Comparison of ENCODE assay signal across 30 cellular contexts in genomic region chr17:56821847-56822534, GRCh38. TPM values are rescaled to one million over a fixed set of nuclear protein-coding genes. Genes with fewer than 3 reads are reported as not detected.
DNase-seq lines count a peak whose midpoint lies in the region; ATAC-seq, FAIRE-seq and TF ChIP-seq lines count a peak whose summit lies in the region.
"Had no signal": no experiment of that assay in that cellular context is flagged by ENCODE, and none has a peak within 500 bp of the region (broad histone marks: within the 10 kb centered on the region; RNA-seq: fewer than 3 reads in every experiment).

No MANE protein-coding gene starts in this region.

- no peak overlapping the region for H3K9ac ChIP-seq in HepG2 (ENCODE audit: insufficient read depth, low read depth, low read length)
- H3K9ac ChIP-seq in mesenchymal stem cell (ENCODE audit: low read length): no peak overlapping the region

- H3K79me2 ChIP-seq in HepG2 (ENCODE audit: insufficient read depth, low read length): no peaks in the 10 kb centered on the region

- no peak overlapping the region for H3K18ac ChIP-seq in mesenchymal stem cell (ENCODE audit: low read depth in 1 of 2, low read length in 2 of 2)

- 44% methylated on average over 3 of the region's 3 CpGs for WGBS in HepG2 (ENCODE audit: low lambda C conversion rate)
- WGBS in right lobe of liver (ENCODE audit: insufficient coverage, low coverage, low lambda C conversion rate, missing lambda C conversion rate): 92% methylated on average over 3 of the region's 3 CpGs
- 70% methylated on average over 1 of the region's 3 CpGs for WGBS in mesenchymal stem cell

- no peak overlapping the region for H3K4ac ChIP-seq in mesenchymal stem cell (ENCODE audit: low read depth in 1 of 2, low read length in 2 of 2)

- no peak for FAIRE-seq in HepG2 (lab: Jason Lieb, UNC)
- FAIRE-seq: A549 had no signal

- H4K8ac ChIP-seq in mesenchymal stem cell (ENCODE audit: low read length): no peak overlapping the region

- TF ChIP-seq RAD21 in HepG2 (CRISPR knock-in tag; IDR thresholded peaks at IDR 0.05): no peak

- POLR2A ChIA-PET in HepG2 (lab: Yijun Ruan, JAX): no interaction called here

- no peak overlapping the region for H2BK5ac ChIP-seq in mesenchymal stem cell (ENCODE audit: low read depth, low read length, poor library complexity, severe bottlenecking)

- H3K27me3 ChIP-seq in HepG2 (ENCODE audit: control insufficient read depth in 1 of 2, insufficient read depth in 2 of 2, low read length in 2 of 2) (peaks cover 0 to 6% of the 10 kb centered on the region in 2 experiments; a peak in 2 of 5 replicates), right lobe of liver (no peaks in the 10 kb centered on the region), gastrocnemius medialis (no peaks in the 10 kb centered on the region), mesenchymal stem cell (ENCODE audit: control insufficient read depth in 1 of 2, insufficient read depth in 1 of 2, low read length in 2 of 2) (no peaks in the 10 kb centered on the region)

- H4K20me1 ChIP-seq in HepG2 (ENCODE audit: insufficient read depth, low read length): no peaks in the 10 kb centered on the region

- no peaks in the 10 kb centered on the region for H3K9me3 Mint-ChIP-seq in activated CD4-positive, alpha-beta T cell treated with anti-CD3 and anti-CD28 coated beads, Interleukin-2, amount 10 ng/mL, durations not matched to agents 24 days and 14 days
- H3K9me3 Mint-ChIP-seq: activated B cell treated with CpG ODN at 0.5 μM for 24 hours; central memory CD8-positive, alpha-beta T cell; HFFc6; natural killer cell; type B pancreatic cell had no signal

- no peak for ATAC-seq in HepG2
- no peak for ATAC-seq in right lobe of liver
- ATAC-seq in gastrocnemius medialis: no peak
- ATAC-seq: A549; activated CD8-positive, alpha-beta T cell treated with anti-CD3 and anti-CD28 coated beads, Interleukin-2, amount 10 ng/mL, durations not matched to agents 7 days and 5 days; mucosa of descending colon; natural killer cell had no signal

- H4K91ac ChIP-seq in mesenchymal stem cell (ENCODE audit: low read length): no peak overlapping the region

- no peaks in the 10 kb centered on the region for H3K9me3 ChIP-seq in HepG2 (ENCODE audit: low read length)
- H3K9me3 ChIP-seq in right lobe of liver: no peaks in the 10 kb centered on the region
- H3K9me3 ChIP-seq in gastrocnemius medialis: no peaks in the 10 kb centered on the region
- H3K9me3 ChIP-seq in mesenchymal stem cell (ENCODE audit: control insufficient read depth, low read length): no peaks in the 10 kb centered on the region
- H3K9me3 ChIP-seq: A549, mucosa of descending colon, prostate gland had no signal

- TF ChIP-seq EP300 in HepG2 (IDR thresholded peaks at IDR 0.05; ENCODE audit: low read depth in 2 of 2, low read length in 2 of 2) (no peak), HepG2 (CRISPR knock-in tag; IDR thresholded peaks at IDR 0.05; ENCODE audit: borderline replicate concordance) (no peak)

- H3K4me3 ChIP-seq in HepG2 (replicated peaks in 1 of 3; ENCODE audit: insufficient read depth in 1 of 3, low read depth in 2 of 3, low read length in 3 of 3) (no peak overlapping the region), right lobe of liver (no peak overlapping the region), gastrocnemius medialis (no peak overlapping the region), mesenchymal stem cell (ENCODE audit: insufficient read depth in 1 of 2, low read depth in 1 of 2, low read length in 2 of 2) (no peak overlapping the region)
- H3K4me3 ChIP-seq: A549, mucosa of descending colon, prostate gland, SK-N-MC had no signal

- no peaks in the 10 kb centered on the region for H3K27me3 Mint-ChIP-seq in activated CD4-positive, alpha-beta T cell treated with anti-CD3 and anti-CD28 coated beads, Interleukin-2, amount 10 ng/mL, durations not matched to agents 24 days and 14 days
- H3K27me3 Mint-ChIP-seq: activated B cell treated with CpG ODN at 0.5 μM for 24 hours; central memory CD8-positive, alpha-beta T cell had no signal

- H3K36me3 ChIP-seq in HepG2 (replicated peaks in 1 of 2; ENCODE audit: control insufficient read depth in 1 of 2, insufficient read depth in 2 of 2, low read length in 2 of 2): no peaks in the 10 kb centered on the region
- H3K36me3 ChIP-seq in right lobe of liver: no peaks in the 10 kb centered on the region
- H3K36me3 ChIP-seq in gastrocnemius medialis: no peaks in the 10 kb centered on the region
- peaks cover 0 to 4% of the 10 kb centered on the region in 2 experiments for H3K36me3 ChIP-seq in mesenchymal stem cell (ENCODE audit: control insufficient read depth in 1 of 2, insufficient read depth in 2 of 2, low read depth in 1 of 2, low read length in 2 of 2)
- H3K36me3 ChIP-seq: prostate gland had no signal

- DNase-seq in activated CD4-positive, alpha-beta T cell treated with anti-CD3 and anti-CD28 coated beads, Interleukin-2, amount 10 ng/mL, durations not matched to agents 24 days and 14 days: peak; percentile 50
- no peak for DNase-seq in activated CD4-positive, alpha-beta T cell treated with anti-CD3 and anti-CD28 coated beads for 1 hour
- DNase-seq in HepG2 (ENCODE audit: low spot score) (no peak), right lobe of liver (no peak), germinal center (ENCODE audit: low spot score) (peak; percentile 28), gastrocnemius medialis (no peak), DMS114 treated with DMSO at 0.1 percent for 48 hours (lab: John Stamatoyannopoulos, UW; ENCODE audit: unreplicated experiment) (no peak), mesenchymal stem cell (no peak)
- DNase-seq: activated B cell treated with CpG ODN at 0.5 μM for 24 hours; activated CD8-positive, alpha-beta T cell treated with anti-CD3 and anti-CD28 coated beads, Interleukin-2, amount 10 ng/mL, durations not matched to agents 7 days and 5 days; activated gamma-delta T cell treated with Interleukin-2 at 50 U/mL for 16 hours; Calu3; DND-41; GOT3; HFFc6; KG1; MM.1S; mucosa of descending colon; natural killer cell; NCI-H1105 treated with DMSO at 0.1 percent for 48 hours; NCI-H187 treated with DMSO at 0.1 percent for 48 hours; NCI-H2171; NCI-H82; nucleus accumbens; stimulated activated CD4-positive, alpha-beta T cell treated with anti-CD3 and anti-CD28 coated beads, Interleukin-4, amount 100 ng/mL, for 4 hours had no signal

- peaks cover 9% of the 10 kb centered on the region for H3K4me1 Mint-ChIP-seq in activated CD4-positive, alpha-beta T cell treated with anti-CD3 and anti-CD28 coated beads, Interleukin-2, amount 10 ng/mL, durations not matched to agents 24 days and 14 days
- H3K4me1 Mint-ChIP-seq: central memory CD8-positive, alpha-beta T cell had no signal

- H3K4me1 ChIP-seq in HepG2 (ENCODE audit: insufficient read depth, low read length): peaks cover 27% of the 10 kb centered on the region
- peaks cover 0 to 51% (median 27%) of the 10 kb centered on the region in 4 donors for H3K4me1 ChIP-seq in right lobe of liver
- no peaks in the 10 kb centered on the region for H3K4me1 ChIP-seq in gastrocnemius medialis
- H3K4me1 ChIP-seq in mesenchymal stem cell (ENCODE audit: control insufficient read depth, insufficient read depth, low read depth, low read length): peaks cover 9% of the 10 kb centered on the region
- H3K4me1 ChIP-seq: prostate gland had no signal

- TF ChIP-seq POLR2A in HepG2 (IDR thresholded peaks at IDR 0.05; ENCODE audit: insufficient read depth in 1 of 2, low read depth in 2 of 2, low read length in 2 of 2) (no peak), right lobe of liver (IDR thresholded peaks at IDR 0.05) (no peak), gastrocnemius medialis (IDR thresholded peaks at IDR 0.05) (no peak)

- H2BK120ac ChIP-seq in mesenchymal stem cell (ENCODE audit: low read depth, low read length): no peak overlapping the region

- H3K23ac ChIP-seq in mesenchymal stem cell (ENCODE audit: low read length in 2 of 2): no peak overlapping the region

- no TSS peak for BruUV-seq in HepG2 (replicated peaks; lab: Mats Ljungman, UMichigan)

- no peak overlapping the region for H2AK5ac ChIP-seq in mesenchymal stem cell (ENCODE audit: low read length, severe bottlenecking)

- TF ChIP-seq CTCF in HepG2 (CRISPR knock-in tag; IDR thresholded peaks at IDR 0.05): no peak
- no peak for TF ChIP-seq CTCF in right lobe of liver (IDR thresholded peaks at IDR 0.05)
- no peak for TF ChIP-seq CTCF in gastrocnemius medialis (IDR thresholded peaks at IDR 0.05 in 4 of 5, conservative IDR thresholded peaks at IDR 0.05 in 1 of 5)

- H3K27ac Mint-ChIP-seq in activated CD4-positive, alpha-beta T cell treated with anti-CD3 and anti-CD28 coated beads, Interleukin-2, amount 10 ng/mL, durations not matched to agents 24 days and 14 days: no peak overlapping the region
- H3K27ac Mint-ChIP-seq: activated B cell treated with CpG ODN at 0.5 μM for 24 hours; activated CD8-positive, alpha-beta T cell treated with anti-CD3 and anti-CD28 coated beads, Interleukin-2, amount 10 ng/mL, durations not matched to agents 7 days and 5 days; HFFc6; natural killer cell; type B pancreatic cell had no signal

- no peak overlapping the region for H3K4me3 Mint-ChIP-seq in activated CD4-positive, alpha-beta T cell treated with anti-CD3 and anti-CD28 coated beads, Interleukin-2, amount 10 ng/mL, durations not matched to agents 24 days and 14 days
- H3K4me3 Mint-ChIP-seq: activated B cell treated with CpG ODN at 0.5 μM for 24 hours; activated CD8-positive, alpha-beta T cell treated with anti-CD3 and anti-CD28 coated beads, Interleukin-2, amount 10 ng/mL, durations not matched to agents 7 days and 5 days; central memory CD8-positive, alpha-beta T cell; HFFc6; natural killer cell; type B pancreatic cell had no signal

- in situ Hi-C loops in HepG2 (cut with HindIII; ENCODE audit: extremely low pct_ligation_motif_present, low pct_unique_long_range_greater_than_20kb): no loop called here
- in situ Hi-C loops in gastrocnemius medialis (cut with MboI; ENCODE audit: low sequenced_read_pairs in 4 of 4): no loop called here

- peaks cover 2% of the 10 kb centered on the region for H3K36me3 Mint-ChIP-seq in activated CD4-positive, alpha-beta T cell treated with anti-CD3 and anti-CD28 coated beads, Interleukin-2, amount 10 ng/mL, durations not matched to agents 24 days and 14 days (ENCODE audit: low read depth)
- H3K36me3 Mint-ChIP-seq: type B pancreatic cell had no signal

- intact Hi-C loops in activated CD4-positive, alpha-beta T cell treated with anti-CD3 and anti-CD28 coated beads, Interleukin-2, amount 10 ng/mL, durations not matched to agents 24 days and 14 days (cut with micrococcal nuclease): no loop called here
- intact Hi-C loops in HepG2 (cut with micrococcal nuclease; ENCODE audit: unreplicated experiment): no loop called here
- intact Hi-C loops in right lobe of liver (cut with DNase I): no loop called here
- intact Hi-C loops in gastrocnemius medialis (cut with DNase I; ENCODE audit: low total_unique reads): no loop called here

- no peak overlapping the region for H2BK15ac ChIP-seq in mesenchymal stem cell (ENCODE audit: low read depth, poor library complexity, severe bottlenecking)

- H2AFZ ChIP-seq in HepG2 (ENCODE audit: low read length): no peak overlapping the region
- H2AFZ ChIP-seq in mesenchymal stem cell (ENCODE audit: low read depth, low read length): no peak overlapping the region

- no peak overlapping the region for H2BK12ac ChIP-seq in mesenchymal stem cell (ENCODE audit: low read length in 2 of 2)

- H3K4me2 ChIP-seq in HepG2 (ENCODE audit: low read depth, low read length): no peak overlapping the region
- no peak overlapping the region for H3K4me2 ChIP-seq in mesenchymal stem cell (ENCODE audit: low read length, poor library complexity, severe bottlenecking)
- H3K4me2 ChIP-seq: A549 had no signal

- CTCF ChIA-PET in HepG2 (lab: Yijun Ruan, JAX; ENCODE audit: low intra/inter-chr PET ratio, low total read pairs): no interaction called here

- peaks cover 7% of the 10 kb centered on the region for H3K79me1 ChIP-seq in mesenchymal stem cell (replicated peaks; ENCODE audit: low read length, poor library complexity, severe bottlenecking)

- H3K27ac ChIP-seq in HepG2 (ENCODE audit: extremely low read length, insufficient read depth, low read length): no peak overlapping the region
- H3K27ac ChIP-seq in right lobe of liver: peak overlapping the region in 1 of 3 donors; percentile 56
- peak overlapping the region in 2 of 4 donors; percentile 6 to 38 for H3K27ac ChIP-seq in gastrocnemius medialis
- H3K27ac ChIP-seq in mesenchymal stem cell (ENCODE audit: low read length, poor library complexity, severe bottlenecking): no peak overlapping the region
- H3K27ac ChIP-seq: A549, prostate gland, SK-N-MC had no signal

- H3K14ac ChIP-seq in mesenchymal stem cell (ENCODE audit: low read length in 2 of 2): no peak overlapping the region

RNA-seq across cellular contexts. Expression of gene C17orf67, which starts 11.7 kb away (rescaled TPM):
- total RNA-seq in activated CD4-positive, alpha-beta T cell treated with anti-CD3 and anti-CD28 coated beads, Interleukin-2, amount 10 ng/mL, durations not matched to agents 24 days and 14 days: 3.7 and 4.4 TPM in 2 replicates
- total RNA-seq in HepG2 (2016; rRNA removed; fragmentation: Illumina TruSeq; extraction: Trizol): 0.62 and 0.86 TPM in 2 replicates
- 0.62 and 0.71 TPM in 2 replicates for total RNA-seq in HepG2 (2016; cell fraction: cytosol; rRNA removed; fragmentation: Illumina TruSeq; extraction: Trizol; ENCODE audit: low read depth)
- total RNA-seq in HepG2 (2016; cell fraction: insoluble cytoplasmic fraction; rRNA removed; fragmentation: Illumina TruSeq; extraction: Trizol): 0.86 and 1.00 TPM in 2 replicates
- total RNA-seq in HepG2 (2016; cell fraction: membrane; rRNA removed; fragmentation: Illumina TruSeq; extraction: Trizol): 1.1 and 1.2 TPM in 2 replicates
- total RNA-seq in HepG2 (2016; cell fraction: nucleus; rRNA removed; fragmentation: Illumina TruSeq; extraction: Trizol): 0.47 and 0.68 TPM in 2 replicates
- 0.35 and 0.41 TPM in 2 replicates for polyA plus RNA-seq in HepG2 (2011; rRNA removed)
- polyA plus RNA-seq in HepG2 (2011; cell fraction: cytosol; rRNA removed): 0.13 and 0.24 TPM in 2 replicates
- polyA plus RNA-seq in HepG2 (2011; cell fraction: nucleus; rRNA removed): 0.37 and 0.81 TPM in 2 replicates
- 0.44 and 0.50 TPM in 2 replicates for polyA plus RNA-seq in HepG2 (2012)
- polyA plus RNA-seq in HepG2 (2016; cell fraction: cytosol; fragmentation: Illumina TruSeq; extraction: Trizol; ENCODE audit: low read depth): 0.77 and 0.84 TPM in 2 replicates
- polyA plus RNA-seq in HepG2 (2016; cell fraction: insoluble cytoplasmic fraction; fragmentation: Illumina TruSeq; extraction: Trizol; ENCODE audit: low read depth): 0.55 and 0.73 TPM in 2 replicates
- 0.72 and 1.00 TPM in 2 replicates for polyA plus RNA-seq in HepG2 (2016; cell fraction: membrane; fragmentation: Illumina TruSeq; extraction: Trizol; ENCODE audit: low read depth)
- 0.29 and 0.92 TPM in 2 replicates for polyA plus RNA-seq in HepG2 (2016; cell fraction: nucleus; fragmentation: Illumina TruSeq; extraction: Trizol; ENCODE audit: insufficient read depth, low read depth)
- 0.06 and 3.9 TPM in 2 replicates for polyA minus RNA-seq in HepG2 (2011; rRNA and poly(A)+ RNA removed; ENCODE audit: low replicate concordance)
- polyA minus RNA-seq in HepG2 (2011; cell fraction: cytosol; rRNA and poly(A)+ RNA removed): 0.40 and 0.53 TPM in 2 replicates
- polyA minus RNA-seq in HepG2 (2011; cell fraction: nucleus; rRNA and poly(A)+ RNA removed): not detected in 2 replicates
- 1 to 10 TPM in 1 of 6 experiments, under 1 TPM in 5; 0.31 to 1.1 (median 0.78) TPM for total RNA-seq in right lobe of liver
- total RNA-seq in gastrocnemius medialis: under 1 TPM in 1 of 4 donors, not detected in 3; 0.16 TPM
- polyA plus RNA-seq in mesenchymal stem cell (2013, experiment 1 of 2): 1.4 TPM
- polyA plus RNA-seq in mesenchymal stem cell (2013, experiment 2 of 2): 1.3 TPM

RNA-seq across cellular contexts. Expression of gene DGKE, which starts 12.0 kb away (rescaled TPM):
- total RNA-seq in activated CD4-positive, alpha-beta T cell treated with anti-CD3 and anti-CD28 coated beads, Interleukin-2, amount 10 ng/mL, durations not matched to agents 24 days and 14 days: 33.0 and 33.6 TPM in 2 replicates
- total RNA-seq in HepG2 (2016; rRNA removed; fragmentation: Illumina TruSeq; extraction: Trizol) (3.2 and 5.3 TPM in 2 replicates), right lobe of liver (10 to 100 TPM in 1 of 6 experiments, 1 to 10 TPM in 5; 2.2 to 10.4 (median 3.4) TPM), gastrocnemius medialis (1 to 10 TPM in 3 of 4 donors, under 1 TPM in 1; 0.53 to 3.0 (median 1.6) TPM)
- 4.6 and 5.3 TPM in 2 replicates for total RNA-seq in HepG2 (2016; cell fraction: cytosol; rRNA removed; fragmentation: Illumina TruSeq; extraction: Trizol; ENCODE audit: low read depth)
- total RNA-seq in HepG2 (2016; cell fraction: insoluble cytoplasmic fraction; rRNA removed; fragmentation: Illumina TruSeq; extraction: Trizol): 2.3 and 6.0 TPM in 2 replicates
- 2.1 and 2.6 TPM in 2 replicates for total RNA-seq in HepG2 (2016; cell fraction: membrane; rRNA removed; fragmentation: Illumina TruSeq; extraction: Trizol)
- 16.7 and 17.4 TPM in 2 replicates for total RNA-seq in HepG2 (2016; cell fraction: nucleus; rRNA removed; fragmentation: Illumina TruSeq; extraction: Trizol)
- 3.2 and 3.3 TPM in 2 replicates for polyA plus RNA-seq in HepG2 (2011; rRNA removed)
- polyA plus RNA-seq in HepG2 (2011; cell fraction: cytosol; rRNA removed): 0.70 and 0.79 TPM in 2 replicates
- 16.9 and 20.1 TPM in 2 replicates for polyA plus RNA-seq in HepG2 (2011; cell fraction: nucleus; rRNA removed)
- 2.8 and 3.1 TPM in 2 replicates for polyA plus RNA-seq in HepG2 (2012)
- polyA plus RNA-seq in HepG2 (2016; cell fraction: cytosol; fragmentation: Illumina TruSeq; extraction: Trizol; ENCODE audit: low read depth): 0.44 and 0.50 TPM in 2 replicates
- polyA plus RNA-seq in HepG2 (2016; cell fraction: insoluble cytoplasmic fraction; fragmentation: Illumina TruSeq; extraction: Trizol; ENCODE audit: low read depth): 1.8 and 2.1 TPM in 2 replicates
- polyA plus RNA-seq in HepG2 (2016; cell fraction: membrane; fragmentation: Illumina TruSeq; extraction: Trizol; ENCODE audit: low read depth): 0.84 and 1.6 TPM in 2 replicates
- polyA plus RNA-seq in HepG2 (2016; cell fraction: nucleus; fragmentation: Illumina TruSeq; extraction: Trizol; ENCODE audit: insufficient read depth, low read depth): 16.9 and 18.5 TPM in 2 replicates
- polyA minus RNA-seq in HepG2 (2011; rRNA and poly(A)+ RNA removed; ENCODE audit: low replicate concordance): 6.0 and 7.6 TPM in 2 replicates
- polyA minus RNA-seq in HepG2 (2011; cell fraction: cytosol; rRNA and poly(A)+ RNA removed): 1.6 and 3.0 TPM in 2 replicates
- polyA minus RNA-seq in HepG2 (2011; cell fraction: nucleus; rRNA and poly(A)+ RNA removed): 17.4 and 18.2 TPM in 2 replicates
- polyA plus RNA-seq in mesenchymal stem cell (2013, experiment 1 of 2): 4.3 TPM
- polyA plus RNA-seq in mesenchymal stem cell (2013, experiment 2 of 2): 4.3 TPM

Comparison
In these comparisons a context has a peak if more than half of its experiments do, and no peak if none do; other contexts are left out.
1. DNase-seq: peak in activated CD4-positive, alpha-beta T cell treated with anti-CD3 and anti-CD28 coated beads, Interleukin-2, amount 10 ng/mL, durations not matched to agents 24 days and 14 days (single experiment) and germinal center (single experiment); none in activated CD4-positive, alpha-beta T cell treated with anti-CD3 and anti-CD28 coated beads for 1 hour (single experiment), HepG2 (single experiment), right lobe of liver (0 of 3), gastrocnemius medialis (0 of 2), DMS114 treated with DMSO at 0.1 percent for 48 hours (single experiment) and mesenchymal stem cell (single experiment).